Comparison of ENCODE assay signal across 8 cellular contexts in the genomic region with DNA sequence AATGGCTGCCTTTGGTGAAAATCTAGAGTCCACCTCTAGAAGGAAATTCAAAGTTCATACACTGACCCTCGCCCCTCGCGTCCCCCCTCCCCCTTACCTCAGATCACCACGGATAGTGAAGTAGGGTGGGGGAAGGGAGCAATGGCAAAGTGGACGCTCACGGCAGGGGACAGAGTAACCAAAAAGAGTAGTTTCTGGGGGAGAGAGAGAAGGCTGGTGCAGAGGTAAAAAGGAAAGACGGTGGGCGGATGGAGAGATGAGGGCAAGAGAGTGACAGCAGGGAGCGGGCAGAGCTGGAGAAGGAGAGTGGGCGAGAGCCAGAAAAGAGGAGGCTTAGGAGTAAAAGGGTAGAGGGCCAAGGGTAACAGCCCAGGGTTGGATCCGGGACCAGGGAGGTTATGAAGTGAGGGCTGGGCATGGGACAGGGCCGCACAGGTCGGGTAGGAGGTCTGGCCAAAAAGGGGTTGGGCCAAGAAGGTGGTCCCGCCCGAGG. TPM values are rescaled to one million over a fixed set of nuclear protein-coding genes. Genes with fewer than 3 reads are reported as not detected.
A peak's percentile ranks its signal among the peaks of the same experiment; 100 is the strongest.
DNase-seq lines count a peak whose midpoint lies in the region; TF ChIP-seq lines count a peak whose summit lies in the region.

No MANE protein-coding gene starts in this region.

- 2% methylated on average over 15 of the region's 15 CpGs for WGBS in GM23248 (ENCODE audit: low coverage in 1 of 2, low lambda C conversion rate in 2 of 2, missing lambda C conversion rate in 2 of 2), 2 experiments
- under 1% methylated on average over 15 of the region's 15 CpGs for WGBS in prostate gland

- H3F3A ChIP-seq in GM23248 (ENCODE audit: insufficient read depth) (no peaks in the 10 kb centered on the region), SU-DHL-6 (ENCODE audit: insufficient read depth) (no peaks in the 10 kb centered on the region)

- peak overlapping the region; percentile 88 for H3K4me2 ChIP-seq in GM23248 (ENCODE audit: unreplicated experiment)
- H3K4me2 ChIP-seq in SU-DHL-6 (ENCODE audit: low read depth, low read length, poor library complexity, severe bottlenecking): peak overlapping the region; percentile 67

- H3K9me2 ChIP-seq in GM23248 (ENCODE audit: insufficient read depth): no peaks in the 10 kb centered on the region
- no peaks in the 10 kb centered on the region for H3K9me2 ChIP-seq in SU-DHL-6 (replicated peaks; ENCODE audit: insufficient read depth, low read length)

- H3K27me3 ChIP-seq in BJ (ENCODE audit: control insufficient read depth, insufficient read depth, low read length): no peaks in the 10 kb centered on the region
- H3K27me3 ChIP-seq in GM23248 (replicated peaks; ENCODE audit: insufficient read depth): no peaks in the 10 kb centered on the region
- no peaks in the 10 kb centered on the region for H3K27me3 ChIP-seq in SU-DHL-6 (ENCODE audit: low read length)
- H3K27me3 ChIP-seq in prostate gland (replicated peaks; ENCODE audit: insufficient read depth): no peaks in the 10 kb centered on the region

- H3K36me3 ChIP-seq in BJ (ENCODE audit: control insufficient read depth, insufficient read depth, low read length): no peaks in the 10 kb centered on the region
- no peaks in the 10 kb centered on the region for H3K36me3 ChIP-seq in GM23248 (ENCODE audit: low read depth)
- H3K36me3 ChIP-seq in SU-DHL-6 (ENCODE audit: low read length): no peaks in the 10 kb centered on the region
- no peaks in the 10 kb centered on the region for H3K36me3 ChIP-seq in prostate gland

- intact Hi-C loops in prostate gland (cut with DNase I): no loop called here

- in situ Hi-C loops in GM23248 (cut with MboI): no loop called here

- H3K4me1 ChIP-seq in GM23248 (ENCODE audit: insufficient read depth) (peaks cover 16% of the 10 kb centered on the region), prostate gland (replicated peaks) (no peaks in the 10 kb centered on the region)

- peak overlapping the region; percentile 88 for H3K9ac ChIP-seq in GM23248
- H3K9ac ChIP-seq in SU-DHL-6 (ENCODE audit: low read length): peak overlapping the region; percentile 60

- H3K9me3 ChIP-seq in GM23248 (ENCODE audit: low read depth): no peaks in the 10 kb centered on the region
- no peaks in the 10 kb centered on the region for H3K9me3 ChIP-seq in SU-DHL-6 (ENCODE audit: insufficient read depth, low read length)
- no peaks in the 10 kb centered on the region for H3K9me3 ChIP-seq in prostate gland

- H3K79me2 ChIP-seq in GM23248 (ENCODE audit: insufficient read depth) (peaks cover 32% of the 10 kb centered on the region), SU-DHL-6 (ENCODE audit: insufficient read depth, low read length) (peaks cover 27% of the 10 kb centered on the region)

- peak overlapping the region; percentile 66 for H3K4me3 ChIP-seq in BJ (ENCODE audit: low read depth, low read length)
- peak overlapping the region; percentile 83 for H3K4me3 ChIP-seq in GM23248
- peak overlapping the region; percentile 64 for H3K4me3 ChIP-seq in SU-DHL-6 (ENCODE audit: insufficient read depth, low read length, poor library complexity, severe bottlenecking)
- H3K4me3 ChIP-seq in prostate gland: peak overlapping the region; percentile 64 to 92

- H3K27ac ChIP-seq in GM23248: peak overlapping the region; percentile 49
- no peak overlapping the region for H3K27ac ChIP-seq in SU-DHL-6 (ENCODE audit: low read depth, low read length)
- peak overlapping the region; percentile 93 to 94 for H3K27ac ChIP-seq in prostate gland

- peak overlapping the region; percentile 98 for H2AFZ ChIP-seq in GM23248
- H2AFZ ChIP-seq in SU-DHL-6 (ENCODE audit: low read depth, low read length, severe bottlenecking): peak overlapping the region; percentile 76

- TF ChIP-seq CTCF in BJ (IDR thresholded peaks at IDR 0.05; ENCODE audit: insufficient read depth, low read depth, low read length): no peak
- no peak for TF ChIP-seq CTCF in SU-DHL-6 (IDR thresholded peaks at IDR 0.05; ENCODE audit: insufficient read depth, low read length, poor library complexity, severe bottlenecking)
- no peak for TF ChIP-seq CTCF in prostate gland (IDR thresholded peaks at IDR 0.05)

- TF ChIP-seq POLR2A in prostate gland (IDR thresholded peaks at IDR 0.05): no peak

- DNase-seq in BJ (ENCODE audit: low read depth): no peak
- no peak for DNase-seq in GM23248
- peak; percentile 3 for DNase-seq in germinal center (ENCODE audit: low spot score)
- DNase-seq in prostate gland (ENCODE audit: low spot score): no peak
- DNase-seq in DMS79 (lab: John Stamatoyannopoulos, UW): no peak
- DNase-seq in NCI-H2196 (lab: John Stamatoyannopoulos, UW; ENCODE audit: unreplicated experiment): no peak
- DNase-seq in NCI-H1436 (lab: John Stamatoyannopoulos, UW): no peak

- POLR2A ChIA-PET in BJ (lab: Charles Lee): no interaction called here

- H4K20me1 ChIP-seq in GM23248 (ENCODE audit: insufficient read depth) (no peaks in the 10 kb centered on the region), SU-DHL-6 (ENCODE audit: low read depth, low read length) (no peaks in the 10 kb centered on the region)

- CTCF ChIA-PET in BJ (lab: Yijun Ruan, JAX): interaction anchor here (0.6 to 1.0 kb wide), 5 partner anchors 17 to 398 kb away, joined by 3 read pairs; no protein-coding TSS in a partner anchor

RNA-seq across cellular contexts. Expression of a gene that starts 0.4 kb away (rescaled TPM):
- polyA plus RNA-seq in BJ (2011; rRNA removed) (9.1 and 10.6 TPM in 2 replicates), GM23248 (2016; fragmentation: Nextera tagmentation; extraction: Ambion mirVana) (20.8 and 21.0 TPM in 2 replicates)
- 10.0 and 11.3 TPM in 2 replicates for polyA minus RNA-seq in BJ (2011; rRNA and poly(A)+ RNA removed)
- total RNA-seq in GM23248 (2014; rRNA removed; shearing (Covaris generic)): 13.8 and 19.9 TPM in 2 replicates
- total RNA-seq in prostate gland: 10 to 100 TPM; 78.2 to 85.8 TPM

RNA-seq across cellular contexts. Expression of a gene that starts 0.9 kb away (rescaled TPM):
- 7.4 and 7.7 TPM in 2 replicates for polyA plus RNA-seq in BJ (2011; rRNA removed)
- 2.1 and 4.0 TPM in 2 replicates for polyA minus RNA-seq in BJ (2011; rRNA and poly(A)+ RNA removed)
- total RNA-seq in GM23248 (2014; rRNA removed; shearing (Covaris generic)): 6.7 and 8.0 TPM in 2 replicates
- 8.7 and 8.8 TPM in 2 replicates for polyA plus RNA-seq in GM23248 (2016; fragmentation: Nextera tagmentation; extraction: Ambion mirVana)
- total RNA-seq in prostate gland: 1 to 10 TPM; 7.8 to 8.1 TPM
